16 cellular contexts compared by ENCODE assay signal in genomic region chr9:96559339-96559943, GRCh38.
"Had no signal": no experiment of that assay in that cellular context is flagged by ENCODE, and none has a peak within 500 bp of the region (broad histone marks: within the 10 kb centered on the region; RNA-seq: fewer than 3 reads in every experiment).

No MANE protein-coding gene starts in this region.

- H3K9me3 Mint-ChIP-seq: activated naive CD4-positive, alpha-beta T cell treated with anti-CD3 and anti-CD28 coated beads, Interleukin-2, amount 50 U/mL, for 24 hours; mesothelial cell of epicardium; stimulated activated naive B cell treated with anti-CD40 and anti-IgM and Interleukin-4, amounts not matched to agents 10 μg/mL and 1 μg/mL and 100 μg/mL, for 72 hours had no signal

- DNase-seq: activated T-cell treated with anti-CD3 and anti-CD28 coated beads, Interleukin-2, amount 50 U/mL, for 1 hour; amniotic stem cell; foreskin keratinocyte; naive thymus-derived CD4-positive, alpha-beta T cell; sigmoid colon; stimulated activated CD4-positive, alpha-beta T cell treated with anti-CD3 and anti-CD28 coated beads, Interleukin-2, amount 100 ng/mL, for 24 hours; stimulated activated naive B cell treated with anti-CD40 and anti-IgM and Interleukin-4, amounts not matched to agents 10 μg/mL and 1 μg/mL and 100 μg/mL, for 72 hours; substantia nigra; T-helper 2 cell had no signal

- H3K27me3 ChIP-seq: breast epithelium, foreskin keratinocyte, sigmoid colon had no signal

- FAIRE-seq: endothelial cell of umbilical vein, keratinocyte, TTC549 had no signal

- H3K27me3 Mint-ChIP-seq: activated naive CD4-positive, alpha-beta T cell treated with anti-CD3 and anti-CD28 coated beads, Interleukin-2, amount 50 U/mL, for 24 hours had no signal

- H3K4me3 ChIP-seq: breast epithelium, prostate gland, sigmoid colon had no signal

- H3K36me3 ChIP-seq: prostate gland had no signal

- H3K4me1 ChIP-seq: breast epithelium, foreskin keratinocyte, prostate gland had no signal

- H3K27ac ChIP-seq: breast epithelium, foreskin keratinocyte, prostate gland, sigmoid colon had no signal

- H3K27ac Mint-ChIP-seq: activated naive CD4-positive, alpha-beta T cell treated with anti-CD3 and anti-CD28 coated beads, Interleukin-2, amount 50 U/mL, for 24 hours; mesothelial cell of epicardium; naive thymus-derived CD4-positive, alpha-beta T cell; stimulated activated naive B cell treated with anti-CD40 and anti-IgM and Interleukin-4, amounts not matched to agents 10 μg/mL and 1 μg/mL and 100 μg/mL, for 72 hours had no signal

- H3K9me3 ChIP-seq: breast epithelium, prostate gland, sigmoid colon had no signal

- ATAC-seq: foreskin keratinocyte; naive thymus-derived CD4-positive, alpha-beta T cell; stimulated activated naive B cell treated with anti-CD40 and anti-IgM and Interleukin-4, amounts not matched to agents 10 μg/mL and 1 μg/mL and 100 μg/mL, for 72 hours had no signal

- H3K4me3 Mint-ChIP-seq: activated naive CD4-positive, alpha-beta T cell treated with anti-CD3 and anti-CD28 coated beads, Interleukin-2, amount 50 U/mL, for 24 hours; mesothelial cell of epicardium; naive thymus-derived CD4-positive, alpha-beta T cell; stimulated activated naive B cell treated with anti-CD40 and anti-IgM and Interleukin-4, amounts not matched to agents 10 μg/mL and 1 μg/mL and 100 μg/mL, for 72 hours had no signal
